ENCODE assay signal across 16 cellular contexts in the genomic region with DNA sequence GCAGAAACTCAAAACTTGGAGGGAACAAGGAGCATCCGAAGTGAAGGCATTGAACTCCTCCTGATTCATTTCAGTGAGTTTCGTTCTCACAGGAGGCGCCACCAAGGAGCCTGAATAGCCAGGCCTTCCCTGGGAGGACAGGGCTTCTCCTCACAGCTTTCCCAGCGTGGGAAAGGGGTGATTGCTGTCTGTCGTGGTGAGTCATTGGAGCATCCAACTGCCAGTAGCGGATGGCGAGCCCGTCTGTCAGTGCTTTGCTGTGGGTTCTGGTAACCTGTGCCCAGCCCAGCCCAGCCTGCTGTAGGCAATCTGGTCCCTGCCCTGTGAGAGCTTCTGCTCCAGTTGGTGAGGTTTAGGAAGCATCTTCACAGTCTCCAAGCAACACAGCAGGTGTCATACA.
"Had no signal": no experiment of that assay in that cellular context is flagged by ENCODE, and none has a peak within 500 bp of the region (broad histone marks: within the 10 kb centered on the region; RNA-seq: fewer than 3 reads in every experiment).

No MANE protein-coding gene starts in this region.

- H3K27ac Mint-ChIP-seq: activated naive CD4-positive, alpha-beta T cell treated with anti-CD3 and anti-CD28 coated beads, Interleukin-2, amount 50 U/mL, for 72 hours; T-cell had no signal

- H3K27ac ChIP-seq: colonic mucosa had no signal

- H3K27me3 Mint-ChIP-seq: T-cell, type B pancreatic cell had no signal

- H3K9me3 Mint-ChIP-seq: activated naive CD4-positive, alpha-beta T cell treated with anti-CD3 and anti-CD28 coated beads, Interleukin-2, amount 50 U/mL, for 72 hours; mesothelial cell of epicardium; T-cell; type B pancreatic cell had no signal

- H3K4me1 Mint-ChIP-seq: T-cell had no signal

- DNase-seq: activated CD4-positive, alpha-beta T cell treated with anti-CD3 and anti-CD28 coated beads, Interleukin-2, amount 50 U/mL, for 48 hours; activated effector memory CD4-positive, alpha-beta T cell treated with anti-CD3 and anti-CD28 coated beads, Interleukin-2, amount 50 U/mL, for 16 hours; activated T-cell treated with anti-CD3 and anti-CD28 coated beads, Interleukin-2, amount 50 U/mL, for 1 hour; central memory CD4-positive, alpha-beta T cell; colonic mucosa; SK-N-SH; stimulated activated CD4-positive, alpha-beta T cell treated with anti-CD3 and anti-CD28 coated beads, Interleukin-15, amount 100 ng/mL, for 24 hours; stimulated activated CD4-positive, alpha-beta T cell treated with anti-CD3 and anti-CD28 coated beads, Interleukin-4, amount 100 ng/mL, for 24 hours; stimulated activated naive CD8-positive, alpha-beta T cell treated with anti-CD3 and anti-CD28 coated beads, Interleukin-15, Interleukin-2, amounts not matched to agents 100 U/mL and 50 U/mL, for 24 hours; T-cell; T-helper 9 cell had no signal

- H3K9me3 ChIP-seq: colonic mucosa, esophagus muscularis mucosa, SK-N-SH had no signal

- ATAC-seq: activated naive CD4-positive, alpha-beta T cell treated with anti-CD3 and anti-CD28 coated beads, Interleukin-2, amount 50 U/mL, for 72 hours; T-cell had no signal

- H3K4me3 ChIP-seq: colonic mucosa, esophagus muscularis mucosa, lung had no signal

- H3K27me3 ChIP-seq: colonic mucosa, esophagus muscularis mucosa had no signal

- H3K4me1 ChIP-seq: colonic mucosa had no signal

- H3K4me3 Mint-ChIP-seq: mesothelial cell of epicardium, T-cell, type B pancreatic cell had no signal
